Comparison of ENCODE assay signal across 22 cellular contexts in genomic region chr17:64718058-64718457, GRCh38. TPM values are rescaled to one million over a fixed set of nuclear protein-coding genes. Genes with fewer than 3 reads are reported as not detected.
A peak's percentile ranks its signal among the peaks of the same experiment; 100 is the strongest.
DNase-seq lines count a peak whose midpoint lies in the region; ATAC-seq and TF ChIP-seq lines count a peak whose summit lies in the region.
"Had no signal": no experiment of that assay in that cellular context is flagged by ENCODE, and none has a peak within 500 bp of the region (broad histone marks: within the 10 kb centered on the region; RNA-seq: fewer than 3 reads in every experiment).

No MANE protein-coding gene starts in this region.

- TF ChIP-seq CTCF in mucosa of descending colon (IDR thresholded peaks at IDR 0.05) = no peak

- H3K9me3 Mint-ChIP-seq in stimulated activated naive CD8-positive, alpha-beta T cell treated with anti-CD3 and anti-CD28 coated beads, Interleukin-15, amount 100 ng/mL, for 72 hours = peaks cover 0 to 4% of the 10 kb centered on the region in 2 donors
- no peaks in the 10 kb centered on the region for H3K9me3 Mint-ChIP-seq in stimulated activated memory B cell treated with anti-CD40 and anti-IgM and Interleukin-4, amounts not matched to agents 10 μg/mL and 1 μg/mL and 100 μg/mL, for 72 hours

- DNase-seq in stimulated activated naive CD8-positive, alpha-beta T cell treated with anti-CD3 and anti-CD28 coated beads, Interleukin-15, Interleukin-2, amounts not matched to agents 100 U/mL and 50 U/mL, for 24 hours = no peak
- no peak for DNase-seq in stimulated activated naive CD8-positive, alpha-beta T cell treated with anti-CD3 and anti-CD28 coated beads, Interleukin-15, amount 100 ng/mL, for 72 hours
- peak; percentile 79 for DNase-seq in NCI-H187 treated with DMSO at 0.1 percent for 48 hours (lab: John Stamatoyannopoulos, UW)
- DNase-seq in mucosa of descending colon = no peak
- no peak for DNase-seq in RPMI8226
- DNase-seq: activated CD4-positive, CD25-positive, alpha-beta regulatory T cell treated with anti-CD3 and anti-CD28 coated beads, Interleukin-2, amount 50 U/mL, for 72 hours; activated CD8-positive, alpha-beta memory T cell treated with anti-CD3 and anti-CD28 coated beads, Interleukin-2, amount 50 U/mL, for 4 hours; activated naive CD4-positive, alpha-beta T cell; Caco-2; H7; hippocampal formation; NCI-H146; stimulated activated CD4-positive, alpha-beta T cell treated with anti-CD3 and anti-CD28 coated beads, Interleukin-4, amount 100 ng/mL, for 24 hours had no signal

- H3K4me1 ChIP-seq in mucosa of descending colon (ENCODE audit: low read depth) = peaks cover 4% of the 10 kb centered on the region
- H3K4me1 ChIP-seq: ascending aorta, Caco-2, neural progenitor cell, prostate gland had no signal

- intact Hi-C loops in mucosa of descending colon (cut with DNase I, micrococcal nuclease) = no loop called here

- no peaks in the 10 kb centered on the region for H3K36me3 Mint-ChIP-seq in stimulated activated memory B cell treated with anti-CD40 and anti-IgM and Interleukin-4, amounts not matched to agents 10 μg/mL and 1 μg/mL and 100 μg/mL, for 72 hours
- H3K36me3 Mint-ChIP-seq: neural progenitor cell had no signal

- ATAC-seq in stimulated activated naive CD8-positive, alpha-beta T cell treated with anti-CD3 and anti-CD28 coated beads, Interleukin-15, Interleukin-2, amounts not matched to agents 100 U/mL and 50 U/mL, for 24 hours = peak; percentile 36
- ATAC-seq in stimulated activated naive CD8-positive, alpha-beta T cell treated with anti-CD3 and anti-CD28 coated beads, Interleukin-15, amount 100 ng/mL, for 72 hours = no peak
- ATAC-seq in esophagus mucosa (peak; percentile 39), mucosa of descending colon (no peak)
- no peak for ATAC-seq in stimulated activated memory B cell treated with anti-CD40 and anti-IgM and Interleukin-4, amounts not matched to agents 10 μg/mL and 1 μg/mL and 100 μg/mL, for 72 hours
- ATAC-seq: K562 had no signal

- H3K9me3 ChIP-seq in mucosa of descending colon = no peaks in the 10 kb centered on the region
- H3K9me3 ChIP-seq: ascending aorta, Caco-2, prostate gland, suprapubic skin had no signal

- peaks cover 13% of the 10 kb centered on the region for H3K4me1 Mint-ChIP-seq in stimulated activated naive CD8-positive, alpha-beta T cell treated with anti-CD3 and anti-CD28 coated beads, Interleukin-15, amount 100 ng/mL, for 72 hours
- H3K4me1 Mint-ChIP-seq in stimulated activated memory B cell treated with anti-CD40 and anti-IgM and Interleukin-4, amounts not matched to agents 10 μg/mL and 1 μg/mL and 100 μg/mL, for 72 hours = peaks cover 12% of the 10 kb centered on the region

- no peaks in the 10 kb centered on the region for H3K36me3 ChIP-seq in mucosa of descending colon (ENCODE audit: low read depth)
- H3K36me3 ChIP-seq: ascending aorta, neural progenitor cell, prostate gland, suprapubic skin had no signal

- H3K4me3 Mint-ChIP-seq in stimulated activated naive CD8-positive, alpha-beta T cell treated with anti-CD3 and anti-CD28 coated beads, Interleukin-15, amount 100 ng/mL, for 72 hours = no peak overlapping the region
- H3K4me3 Mint-ChIP-seq in stimulated activated memory B cell treated with anti-CD40 and anti-IgM and Interleukin-4, amounts not matched to agents 10 μg/mL and 1 μg/mL and 100 μg/mL, for 72 hours = no peak overlapping the region
- H3K4me3 Mint-ChIP-seq: B cell, neural progenitor cell had no signal

- no peak overlapping the region for H3K4me3 ChIP-seq in mucosa of descending colon
- H3K4me3 ChIP-seq: ascending aorta, K562, neural progenitor cell, prostate gland, smooth muscle cell, suprapubic skin had no signal

- no peaks in the 10 kb centered on the region for H3K27me3 Mint-ChIP-seq in stimulated activated naive CD8-positive, alpha-beta T cell treated with anti-CD3 and anti-CD28 coated beads, Interleukin-15, amount 100 ng/mL, for 72 hours
- no peaks in the 10 kb centered on the region for H3K27me3 Mint-ChIP-seq in stimulated activated memory B cell treated with anti-CD40 and anti-IgM and Interleukin-4, amounts not matched to agents 10 μg/mL and 1 μg/mL and 100 μg/mL, for 72 hours
- H3K27me3 Mint-ChIP-seq: B cell had no signal

- H3K27ac Mint-ChIP-seq in stimulated activated naive CD8-positive, alpha-beta T cell treated with anti-CD3 and anti-CD28 coated beads, Interleukin-15, amount 100 ng/mL, for 72 hours = no peak overlapping the region
- no peak overlapping the region for H3K27ac Mint-ChIP-seq in stimulated activated memory B cell treated with anti-CD40 and anti-IgM and Interleukin-4, amounts not matched to agents 10 μg/mL and 1 μg/mL and 100 μg/mL, for 72 hours
- H3K27ac Mint-ChIP-seq: B cell, neural progenitor cell had no signal

RNA-seq across cellular contexts. Expression of gene SMURF2, which starts 56.0 kb away (rescaled TPM):
- 7.5 TPM for total RNA-seq in esophagus mucosa
- 10 to 100 TPM; 14.9 to 25.4 (median 15.2) TPM for total RNA-seq in mucosa of descending colon

Comparison
In these comparisons a context has a peak if more than half of its experiments do, and no peak if none do; other contexts are left out.
1. ATAC-seq: peak in stimulated activated naive CD8-positive, alpha-beta T cell treated with anti-CD3 and anti-CD28 coated beads, Interleukin-15, Interleukin-2, amounts not matched to agents 100 U/mL and 50 U/mL, for 24 hours (single experiment) and esophagus mucosa (single experiment); none in stimulated activated naive CD8-positive, alpha-beta T cell treated with anti-CD3 and anti-CD28 coated beads, Interleukin-15, amount 100 ng/mL, for 72 hours (single experiment), stimulated activated memory B cell treated with anti-CD40 and anti-IgM and Interleukin-4, amounts not matched to agents 10 μg/mL and 1 μg/mL and 100 μg/mL, for 72 hours (single experiment) and mucosa of descending colon (single experiment).